In genomic region chr5:82931110-82931509, GRCh38 we compare ENCODE assay signal across 14 cellular contexts.
DNase-seq lines count a peak whose midpoint lies in the region; FAIRE-seq and TF ChIP-seq lines count a peak whose summit lies in the region.
"Had no signal": no experiment of that assay in that cellular context is flagged by ENCODE, and none has a peak within 500 bp of the region (broad histone marks: within the 10 kb centered on the region; RNA-seq: fewer than 3 reads in every experiment).

No MANE protein-coding gene starts in this region.

- no peak for TF ChIP-seq CTCF in LNCaP clone FGC (IDR thresholded peaks at IDR 0.05; ENCODE audit: control insufficient read depth, extremely low read depth, insufficient read depth)
- TF ChIP-seq CTCF in breast epithelium (IDR thresholded peaks at IDR 0.05) = no peak
- no peak for TF ChIP-seq CTCF in D721Med (IDR thresholded peaks at IDR 0.05; ENCODE audit: insufficient read depth, missing control alignments)

- H3K4me3 ChIP-seq in LNCaP clone FGC (ENCODE audit: low read depth, low read length) (no peak overlapping the region), breast epithelium (no peak overlapping the region)
- H3K4me3 ChIP-seq: GM12878 had no signal

- H3K36me3 ChIP-seq in breast epithelium = no peaks in the 10 kb centered on the region

- H3K4me1 ChIP-seq in breast epithelium = no peaks in the 10 kb centered on the region

- H3K9me3 ChIP-seq in breast epithelium = no peaks in the 10 kb centered on the region

- TF ChIP-seq POLR2A in breast epithelium (IDR thresholded peaks at IDR 0.05) = no peak

- intact Hi-C loops in breast epithelium (cut with DNase I; ENCODE audit: low total_unique reads) = no loop called here

- DNase-seq in CD1c-positive myeloid dendritic cell (ENCODE audit: extremely low spot score) = peak; percentile 39
- DNase-seq in LNCaP clone FGC (ENCODE audit: low read depth) = peak; percentile 36
- no peak for DNase-seq in breast epithelium (ENCODE audit: low spot score in 2 of 2)
- peak; percentile 23 for DNase-seq in kidney glomerular epithelial cell (lab: John Stamatoyannopoulos, UW)
- DNase-seq in D721Med (ENCODE audit: insufficient read length, low spot score) = no peak
- no peak for DNase-seq in GDM1 (lab: John Stamatoyannopoulos, UW)
- DNase-seq in GM19240 (ENCODE audit: insufficient read length, low spot score) = no peak
- no peak for DNase-seq in HuH-7.5 (ENCODE audit: low spot score)
- DNase-seq: activated naive CD4-positive, alpha-beta T cell treated with anti-CD3 and anti-CD28 coated beads, Interleukin-2, amount 10 ng/mL, durations not matched to agents 7 days and 5 days; NCI-H1092; NCI-H2081; NCI-H526 treated with DMSO at 0.1 percent for 48 hours; stimulated activated CD4-positive, alpha-beta T cell treated with anti-CD3 and anti-CD28 coated beads, Interleukin-1b, Interleukin-23, amount 100 ng/mL, for 48 hours had no signal

- peak overlapping the region; percentile 60 to 62 for H3K27ac ChIP-seq in breast epithelium

- FAIRE-seq in D721Med (lab: Jason Lieb, UNC) = no peak
- FAIRE-seq: GM12878 had no signal

- H3K27me3 ChIP-seq in breast epithelium = no peaks in the 10 kb centered on the region

Comparison
In these comparisons a context has a peak if more than half of its experiments do, and no peak if none do; other contexts are left out.
1. DNase-seq: peak in CD1c-positive myeloid dendritic cell (single experiment), LNCaP clone FGC (single experiment) and kidney glomerular epithelial cell (single experiment); none in breast epithelium (0 of 2), D721Med (single experiment), GDM1 (single experiment), GM19240 (single experiment) and HuH-7.5 (single experiment).